ENCODE assay signal across 8 cellular contexts in genomic region chr16:8655184-8655717, GRCh38. TPM values are rescaled to one million over a fixed set of nuclear protein-coding genes. Genes with fewer than 3 reads are reported as not detected.
A peak's percentile ranks its signal among the peaks of the same experiment; 100 is the strongest.
DNase-seq lines count a peak whose midpoint lies in the region; ATAC-seq, FAIRE-seq and TF ChIP-seq lines count a peak whose summit lies in the region.

No MANE protein-coding gene starts in this region.

- intact Hi-C loops in stomach (cut with DNase I; ENCODE audit: low total_unique reads), result no loop called here

- H3K27ac ChIP-seq in C4-2B, result no peak overlapping the region
- no peak overlapping the region for H3K27ac ChIP-seq in stomach

- peak; percentile 76 for ATAC-seq in HG03342 (IDR thresholded peaks at IDR 0.05; ENCODE audit: unreplicated experiment)
- no peak for ATAC-seq in GM18858 (IDR thresholded peaks at IDR 0.05; ENCODE audit: unreplicated experiment)

- WGBS in stomach, 5 donors, result 66 to 100% (median 86%) methylated on average over 1 of the region's 1 CpG

- DNase-seq in GM18507 (ENCODE audit: extremely low spot score, insufficient read length, low read depth) (peak; percentile 26), SKM-1 treated with dmso at 0.1 percent for 144 hours (lab: John Stamatoyannopoulos, UW; ENCODE audit: unreplicated experiment) (peak; percentile 69), fibroblast of mammary gland (ENCODE audit: low read depth) (peak; percentile 40), stomach (peak; percentile 40), putamen (ENCODE audit: low spot score) (no peak)

- H3K4me1 ChIP-seq in stomach, result no peaks in the 10 kb centered on the region

- H3K4me3 ChIP-seq in fibroblast of mammary gland (ENCODE audit: control insufficient read depth, low read depth, low read length) (no peak overlapping the region), stomach (no peak overlapping the region)

- no peak for TF ChIP-seq EP300 in stomach (IDR thresholded peaks at IDR 0.05)

- TF ChIP-seq CTCF in C4-2B (conservative IDR thresholded peaks at IDR 0.05) (peak; percentile 78), fibroblast of mammary gland (conservative IDR thresholded peaks at IDR 0.05; ENCODE audit: control insufficient read depth, insufficient read depth, low read depth, low read length) (peak; percentile 51), stomach (IDR thresholded peaks at IDR 0.05) (peak in 2 of 7 experiments; percentile 27 to 41)

- no peaks in the 10 kb centered on the region for H3K36me3 ChIP-seq in stomach

- H3K9me3 ChIP-seq in stomach, result no peaks in the 10 kb centered on the region

- no peaks in the 10 kb centered on the region for H3K27me3 ChIP-seq in stomach

- FAIRE-seq in GM18507 (lab: Jason Lieb, UNC), result peak; percentile 81

- no peak for TF ChIP-seq POLR2A in stomach (IDR thresholded peaks at IDR 0.05)

RNA-seq across cellular contexts. Expression of gene ABAT, which starts 19.2 kb away (rescaled TPM):
- total RNA-seq in stomach, result 10 to 100 TPM in 2 of 5 donors, 1 to 10 TPM in 3; 2.9 to 10.3 (median 8.8) TPM
- 1 to 10 TPM; 3.9 to 5.4 (median 5.2) TPM for polyA plus RNA-seq in stomach

RNA-seq across cellular contexts. Expression of gene METTL22, which starts 33.8 kb away (rescaled TPM):
- 100 to 1,000 TPM in 2 of 5 donors, 10 to 100 TPM in 2, 1 to 10 TPM in 1; 8.8 to 186 (median 53.2) TPM for total RNA-seq in stomach
- polyA plus RNA-seq in stomach, result 10 to 100 TPM; 17.9 to 23.5 (median 23.3) TPM
